In the genomic region with DNA sequence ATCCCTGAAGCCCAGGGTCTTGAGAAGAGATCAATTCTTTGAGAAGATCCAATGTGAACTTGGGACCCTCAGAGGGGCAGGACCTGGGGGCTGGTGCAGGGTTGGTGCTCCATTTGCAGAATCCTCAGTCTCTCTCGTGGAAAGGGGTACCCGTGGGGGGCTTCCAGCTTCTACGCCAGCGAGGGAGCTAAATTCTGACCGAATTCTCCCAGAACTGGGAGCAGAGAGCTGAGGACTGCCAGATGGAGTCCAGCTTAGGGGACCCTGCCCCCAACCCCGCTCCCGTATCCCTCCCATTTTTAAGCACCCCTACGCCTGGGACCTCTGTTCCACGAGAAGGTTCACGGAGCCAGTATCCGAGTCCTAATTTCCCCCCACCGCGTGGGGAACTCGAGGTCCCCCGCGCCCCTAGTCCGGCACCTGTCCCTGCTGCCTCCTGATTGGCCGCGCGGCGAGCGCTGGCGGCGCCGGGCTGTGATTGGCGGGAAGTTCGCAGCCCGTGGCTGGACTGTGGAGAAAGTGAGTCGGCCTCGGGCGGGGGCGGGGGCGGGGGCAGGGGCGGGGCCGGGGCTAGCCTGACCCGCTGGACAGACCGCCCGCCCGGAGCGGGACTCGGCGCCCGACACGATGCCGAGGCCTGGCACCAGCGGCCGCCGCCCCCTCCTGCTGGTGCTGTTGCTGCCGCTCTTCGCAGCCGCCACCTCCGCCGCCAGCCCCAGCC, we compare ENCODE assay signal across 8 cellular contexts. TPM values are rescaled to one million over a fixed set of nuclear protein-coding genes. Genes with fewer than 3 reads are reported as not detected.
DNase-seq lines count a peak whose midpoint lies in the region; ATAC-seq, FAIRE-seq and TF ChIP-seq lines count a peak whose summit lies in the region.

No MANE protein-coding gene starts in this region.

- no peak for TF ChIP-seq EP300 in tibial nerve (IDR thresholded peaks at IDR 0.05)

- H3K27ac ChIP-seq in A673 (ENCODE audit: low read depth, low read length, poor library complexity, severe bottlenecking), result no peak overlapping the region
- no peak overlapping the region for H3K27ac ChIP-seq in HEK293 (ENCODE audit: extremely low read depth, low read depth, low read length)
- H3K27ac ChIP-seq in kidney (ENCODE audit: low read depth in 2 of 2, low read length in 2 of 2), result no peak overlapping the region
- H3K27ac ChIP-seq in aorta (ENCODE audit: low read depth in 1 of 2, low read length in 2 of 2), result no peak overlapping the region
- H3K27ac ChIP-seq in tibial nerve, result peak overlapping the region in 1 of 4 donors; percentile 60

- peak; percentile 54 for ATAC-seq in aorta (ENCODE audit: low FRiP score)

- no peaks in the 10 kb centered on the region for H3K27me3 ChIP-seq in A673 (replicated peaks; ENCODE audit: insufficient read depth, low read depth, low read length, poor library complexity)
- H3K27me3 ChIP-seq in aorta (ENCODE audit: control insufficient read depth in 1 of 2, insufficient read depth in 2 of 2, low read length in 1 of 2), result no peaks in the 10 kb centered on the region
- peaks cover 0 to 31% of the 10 kb centered on the region in 2 donors for H3K27me3 ChIP-seq in tibial nerve

- peaks cover 20% of the 10 kb centered on the region for H3K4me1 ChIP-seq in A673 (ENCODE audit: insufficient read depth, low read length, poor library complexity, severe bottlenecking)
- peaks cover 42% of the 10 kb centered on the region for H3K4me1 ChIP-seq in HEK293 (ENCODE audit: control insufficient read depth, insufficient read depth, low read length)
- peaks cover 3 to 10% of the 10 kb centered on the region in 2 donors for H3K4me1 ChIP-seq in kidney (ENCODE audit: control insufficient read depth in 1 of 2, insufficient read depth in 1 of 2, low read depth in 1 of 2, low read length in 2 of 2)
- H3K4me1 ChIP-seq in aorta (ENCODE audit: control insufficient read depth in 1 of 2, insufficient read depth in 2 of 2, low read length in 2 of 2), result no peaks in the 10 kb centered on the region
- H3K4me1 ChIP-seq in tibial nerve, result peaks cover 0 to 53% (median 34%) of the 10 kb centered on the region in 4 donors

- no TSS peak for BruUV-seq in A673 (replicated peaks; lab: Mats Ljungman, UMichigan)

- H3K9ac ChIP-seq in kidney (ENCODE audit: low read length in 2 of 2), result no peak overlapping the region

- 4 to 7% methylated on average over 31 to 53 of the region's 53 CpGs for WGBS in aorta, 2 donors
- WGBS in tibial nerve, 2 donors, result 7 to 11% methylated on average over 24 to 44 of the region's 53 CpGs

- no peak for FAIRE-seq in kidney (lab: Jason Lieb, UNC)

- H3K36me3 ChIP-seq in A673 (ENCODE audit: insufficient read depth, low read length, poor library complexity, severe bottlenecking), result no peaks in the 10 kb centered on the region
- no peaks in the 10 kb centered on the region; a peak in 1 of 3 replicates for H3K36me3 ChIP-seq in HEK293 (ENCODE audit: control insufficient read depth in 2 of 2, insufficient read depth in 1 of 2, low read length in 2 of 2)
- H3K36me3 ChIP-seq in kidney (ENCODE audit: control insufficient read depth in 1 of 2, insufficient read depth in 2 of 2, low read length in 2 of 2), result no peaks in the 10 kb centered on the region
- H3K36me3 ChIP-seq in aorta (ENCODE audit: control insufficient read depth in 1 of 2, insufficient read depth in 2 of 2, low read length in 1 of 2), result no peaks in the 10 kb centered on the region
- H3K36me3 ChIP-seq in tibial nerve, result no peaks in the 10 kb centered on the region

- TF ChIP-seq POLR2A in tibial nerve (IDR thresholded peaks at IDR 0.05), result no peak

- intact Hi-C loops in A673 (cut with micrococcal nuclease; ENCODE audit: unreplicated experiment), result loop anchor here (10.0 kb wide), 1 partner anchor 132 kb away; the partner anchor contains the start of genes BLVRB and SPTBN4
- intact Hi-C loops in kidney (cut with DNase I), result loop anchor here (10.0 kb wide), 1 partner anchor 52 kb away; no protein-coding TSS in a partner anchor
- intact Hi-C loops in aorta (cut with DNase I), result loop anchor here (5.0 to 10.0 kb wide), 4 partner anchors 54 to 289 kb away; partner anchors contain the start of genes BLVRB (in 1 of the 2) and SPTBN4 (in 1 of the 2)

- H3K4me3 ChIP-seq in A673 (ENCODE audit: low read depth, low read length, poor library complexity, severe bottlenecking), result peak overlapping the region; percentile 29
- H3K4me3 ChIP-seq in HEK293 (ENCODE audit: low read depth, low read length), result no peak overlapping the region
- H3K4me3 ChIP-seq in kidney (ENCODE audit: low read length in 2 of 2), result no peak overlapping the region
- no peak overlapping the region for H3K4me3 ChIP-seq in aorta (ENCODE audit: low read length in 2 of 2)
- peak overlapping the region in 2 of 4 donors; percentile 1 to 40 for H3K4me3 ChIP-seq in tibial nerve

- POLR2A ChIA-PET in A673 (lab: Charles Lee; ENCODE audit: low non-redundant PET) (no interaction called here), HEK293 (lab: Yijun Ruan, JAX) (interaction anchor here (0.9 to 1.2 kb wide), 2 partner anchors 26 to 47 kb away, joined by 4 to 6 read pairs; no protein-coding TSS in a partner anchor), GM10248 (lab: Yijun Ruan, JAX) (no interaction called here)

- H3K9me3 ChIP-seq in A673 (ENCODE audit: low read depth, low read length, poor library complexity, severe bottlenecking) (no peaks in the 10 kb centered on the region), HEK293 (ENCODE audit: control insufficient read depth, insufficient read depth, low read depth, low read length) (no peaks in the 10 kb centered on the region), kidney (ENCODE audit: control insufficient read depth in 1 of 2, low read length in 2 of 2) (no peaks in the 10 kb centered on the region), aorta (ENCODE audit: control insufficient read depth, low read length) (no peaks in the 10 kb centered on the region), tibial nerve (no peaks in the 10 kb centered on the region)

- TF ChIP-seq CTCF in A673 (conservative IDR thresholded peaks at IDR 0.05; ENCODE audit: low read depth, low read length) (no peak), HEK293 (tag by site-specific recombination; IDR thresholded peaks at IDR 0.05) (no peak), kidney (IDR thresholded peaks at IDR 0.05; ENCODE audit: borderline replicate concordance, extremely low read depth, insufficient read depth) (no peak), GM10248 (IDR thresholded peaks at IDR 0.05; ENCODE audit: control extremely low read depth, extremely low read depth, low read depth, missing control alignments) (no peak), tibial nerve (IDR thresholded peaks at IDR 0.05) (no peak)

- DNase-seq in A673 (ENCODE audit: low spot score), result no peak
- peak; percentile 43 for DNase-seq in amniotic epithelial cell (ENCODE audit: low read depth)
- peak; percentile 85 for DNase-seq in kidney
- peak; percentile 76 to 91 for DNase-seq in aorta
- no peak for DNase-seq in GM10248 (ENCODE audit: extremely low spot score)
- no peak for DNase-seq in tibial nerve (ENCODE audit: low spot score in 2 of 2)
- no peak for DNase-seq in SK-N-DZ (ENCODE audit: low spot score)

- CTCF ChIA-PET in A673 (lab: Charles Lee) (no interaction called here), HEK293 (lab: Yijun Ruan, JAX) (interaction anchor here (0.7 to 20.7 kb wide), 12 partner anchors 8 to 181 kb away, joined by 3 to 470 read pairs (median 18); partner anchors contain the start of gene BLVRB), GM10248 (lab: Yijun Ruan, JAX) (interaction anchor here (0.8 to 1.6 kb wide), 3 partner anchors 22 to 38 kb away, joined by 3 to 5 read pairs (median 4); no protein-coding TSS in a partner anchor)

TF ChIP-seq in HEK293, 187 proteins besides CTCF, POLR2A, EP300 and RAD21 (continues in another document):
- TF ChIP-seq, protein P1, sequence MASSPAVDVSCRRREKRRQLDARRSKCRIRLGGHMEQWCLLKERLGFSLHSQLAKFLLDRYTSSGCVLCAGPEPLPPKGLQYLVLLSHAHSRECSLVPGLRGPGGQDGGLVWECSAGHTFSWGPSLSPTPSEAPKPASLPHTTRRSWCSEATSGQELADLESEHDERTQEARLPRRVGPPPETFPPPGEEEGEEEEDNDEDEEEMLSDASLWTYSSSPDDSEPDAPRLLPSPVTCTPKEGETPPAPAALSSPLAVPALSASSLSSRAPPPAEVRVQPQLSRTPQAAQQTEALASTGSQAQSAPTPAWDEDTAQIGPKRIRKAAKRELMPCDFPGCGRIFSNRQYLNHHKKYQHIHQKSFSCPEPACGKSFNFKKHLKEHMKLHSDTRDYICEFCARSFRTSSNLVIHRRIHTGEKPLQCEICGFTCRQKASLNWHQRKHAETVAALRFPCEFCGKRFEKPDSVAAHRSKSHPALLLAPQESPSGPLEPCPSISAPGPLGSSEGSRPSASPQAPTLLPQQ (tag by site-specific recombination; IDR thresholded peaks at IDR 0.05), result 0 out of 2 replicates have a peak, but pooled peaks have one; percentile 16
- TF ChIP-seq ZBTB21 (tag by site-specific recombination; IDR thresholded peaks at IDR 0.05) (0 out of 2 replicates have a peak, but pooled peaks have one; percentile 9), ZNF335 (tag by site-specific recombination; conservative IDR thresholded peaks at IDR 0.05) (peak; percentile 50), ZNF558 (tag by site-specific recombination; IDR thresholded peaks at IDR 0.05) (no peak)

RNA-seq across cellular contexts. Expression of gene LTBP4, which starts 4.4 kb away (rescaled TPM):
- 139 and 178 TPM in 2 replicates for total RNA-seq in A673 (2021)
- total RNA-seq in kidney, result 155 TPM
- 52.1 TPM for polyA plus RNA-seq in kidney (ENCODE audit: insufficient read depth, low read depth, low replicate concordance)
- total RNA-seq in aorta, result 100 to 1,000 TPM; 286 to 725 TPM
- 100 to 1,000 TPM; 140 to 768 TPM for polyA plus RNA-seq in aorta
- total RNA-seq in tibial nerve, result 1,000 to 10,000 TPM in 2 of 4 donors, 100 to 1,000 TPM in 2; 851 to 1,504 (median 1,156) TPM
- polyA plus RNA-seq in SK-N-DZ (2014; cell fraction: cytosol; rRNA removed), result 29.0 and 34.3 TPM in 2 replicates
- polyA plus RNA-seq in SK-N-DZ (2014; cell fraction: nucleus; rRNA removed), result 273 and 335 TPM in 2 replicates

RNA-seq across cellular contexts. Expression of gene SHKBP1, which starts 20.1 kb away (rescaled TPM):
- total RNA-seq in A673 (2021) (85.5 and 110 TPM in 2 replicates), kidney (69.6 TPM), aorta (10 to 100 TPM; 54.0 to 75.3 TPM), tibial nerve (100 to 1,000 TPM in 1 of 4 donors, 10 to 100 TPM in 3; 40.8 to 129 (median 51.2) TPM)
- polyA plus RNA-seq in kidney (ENCODE audit: insufficient read depth, low read depth, low replicate concordance) (91.3 TPM), aorta (100 to 1,000 TPM in 1 of 2 donors, 10 to 100 TPM in 1; 29.4 to 150 TPM)
- polyA plus RNA-seq in SK-N-DZ (2014; cell fraction: cytosol; rRNA removed), result 58.1 and 70.1 TPM in 2 replicates
- 75.2 and 81.7 TPM in 2 replicates for polyA plus RNA-seq in SK-N-DZ (2014; cell fraction: nucleus; rRNA removed)

Comparison
In these comparisons a context has a peak if more than half of its experiments do, and no peak if none do; other contexts are left out.
1. DNase-seq: peak in amniotic epithelial cell (single experiment), kidney (single experiment) and aorta (2 of 2); none in A673 (single experiment), GM10248 (single experiment), tibial nerve (0 of 2) and SK-N-DZ (single experiment).